Comparison of ENCODE assay signal across 1 cellular context in genomic region chr6:89035252-89036106, GRCh38.
A peak's percentile ranks its signal among the peaks of the same experiment; 100 is the strongest.
TF ChIP-seq lines count a peak whose summit lies in the region.

No MANE protein-coding gene starts in this region.

TF ChIP-seq in K562, 482 proteins besides CTCF, POLR2A, EP300 and RAD21 (continued from another document and continues in another):
- peak; percentile 99 for TF ChIP-seq HMBOX1 (IDR thresholded peaks at IDR 0.05)
- no peak for TF ChIP-seq ZNF444 (CRISPR knock-in tag; IDR thresholded peaks at IDR 0.05)
- 0 out of 2 replicates have a peak, but pooled peaks have one; percentile 20 for TF ChIP-seq ZBTB9 (CRISPR knock-in tag; IDR thresholded peaks at IDR 0.05)
- TF ChIP-seq SMARCE1 (IDR thresholded peaks at IDR 0.05), result no peak
- TF ChIP-seq FOXP1 (CRISPR knock-in tag; IDR thresholded peaks at IDR 0.05), result no peak
- no peak for TF ChIP-seq DNMT1 (IDR thresholded peaks at IDR 0.05)
- TF ChIP-seq FOXA1 (IDR thresholded peaks at IDR 0.05; ENCODE audit: borderline replicate concordance), result no peak
- TF ChIP-seq BRF2 (IDR thresholded peaks at IDR 0.05; ENCODE audit: borderline replicate concordance, insufficient read depth, insufficient read length), result no peak
- TF ChIP-seq TAF7 (tag; IDR thresholded peaks at IDR 0.05), result no peak
- TF ChIP-seq POLR2AphosphoS2 (IDR thresholded peaks at IDR 0.05; ENCODE audit: low read length), result no peak
- TF ChIP-seq MEF2A (IDR thresholded peaks at IDR 0.05; ENCODE audit: control insufficient read depth, low read depth, low read length), result no peak
- TF ChIP-seq ZKSCAN3 (CRISPR knock-in tag; IDR thresholded peaks at IDR 0.05), result no peak
- TF ChIP-seq PURB (CRISPR knock-in tag; IDR thresholded peaks at IDR 0.05; ENCODE audit: low read depth), result no peak
- TF ChIP-seq ZNF764 (CRISPR knock-in tag; IDR thresholded peaks at IDR 0.05; ENCODE audit: low read depth), result no peak
- no peak for TF ChIP-seq FOXJ3 (CRISPR knock-in tag; IDR thresholded peaks at IDR 0.05)
- no peak for TF ChIP-seq USF1 (CRISPR knock-in tag; IDR thresholded peaks at IDR 0.05)
- no peak for TF ChIP-seq SRSF3 (IDR thresholded peaks at IDR 0.05; ENCODE audit: insufficient read depth, low read length)
- no peak for TF ChIP-seq DIDO1 (tag; IDR thresholded peaks at IDR 0.05; ENCODE audit: low read depth)
- no peak for TF ChIP-seq ZBTB8A (IDR thresholded peaks at IDR 0.05; ENCODE audit: partially characterized antibody)
- TF ChIP-seq MAX (CRISPR knock-in tag; IDR thresholded peaks at IDR 0.05), result no peak
- no peak for TF ChIP-seq CHD2 (IDR thresholded peaks at IDR 0.05; ENCODE audit: low read depth, low read length)
- no peak for TF ChIP-seq MCM5 (IDR thresholded peaks at IDR 0.05; ENCODE audit: low read depth)
- TF ChIP-seq TOE1 (IDR thresholded peaks at IDR 0.05; ENCODE audit: borderline replicate concordance), result no peak
- TF ChIP-seq TOE1 (CRISPR knock-in tag; IDR thresholded peaks at IDR 0.05; ENCODE audit: borderline replicate concordance, low read depth), result no peak
- TF ChIP-seq NCOA1 (IDR thresholded peaks at IDR 0.05; ENCODE audit: low read depth), result no peak
- no peak for TF ChIP-seq HNRNPH1 (optimal IDR thresholded peaks at IDR 0.05; ENCODE audit: low read depth, low read length)
- no peak for TF ChIP-seq GABPB2 (CRISPR knock-in tag; conservative IDR thresholded peaks at IDR 0.05)
- TF ChIP-seq BRD9 (IDR thresholded peaks at IDR 0.05; ENCODE audit: low read depth, partially characterized antibody), result no peak
- TF ChIP-seq ZNF507 (tag; conservative IDR thresholded peaks at IDR 0.05), result no peak
- no peak for TF ChIP-seq BCLAF1 (IDR thresholded peaks at IDR 0.05; ENCODE audit: borderline replicate concordance in 1 of 2, control insufficient read depth in 1 of 2, low read depth in 2 of 2, low read length in 1 of 2)
- no peak for TF ChIP-seq ZSCAN29 (IDR thresholded peaks at IDR 0.05)
- no peak for TF ChIP-seq TARDBP (IDR thresholded peaks at IDR 0.05)
- TF ChIP-seq CBX2 (IDR thresholded peaks at IDR 0.05; ENCODE audit: insufficient read depth, low read length, poor library complexity, severe bottlenecking), result no peak
- no peak for TF ChIP-seq ZNF699 (CRISPR knock-in tag; IDR thresholded peaks at IDR 0.05; ENCODE audit: insufficient replicate concordance)
- no peak for TF ChIP-seq PCBP2 (IDR thresholded peaks at IDR 0.05; ENCODE audit: low read depth, low read length, poor library complexity, severe bottlenecking)
- TF ChIP-seq SIRT6 (IDR thresholded peaks at IDR 0.05; ENCODE audit: low read depth, low read length), result no peak
- TF ChIP-seq SAFB2 (IDR thresholded peaks at IDR 0.05; ENCODE audit: borderline replicate concordance, low read depth, low read length, severe bottlenecking), result no peak
- TF ChIP-seq NFATC3 (IDR thresholded peaks at IDR 0.05), result no peak
- no peak for TF ChIP-seq CGGBP1 (CRISPR knock-in tag; IDR thresholded peaks at IDR 0.05)
- TF ChIP-seq ZFP91 (CRISPR knock-in tag; IDR thresholded peaks at IDR 0.05), result no peak
- TF ChIP-seq CBFB (CRISPR knock-in tag; IDR thresholded peaks at IDR 0.05), result no peak
- no peak for TF ChIP-seq ZNF75A (CRISPR knock-in tag; IDR thresholded peaks at IDR 0.05)
- TF ChIP-seq POLR2AphosphoS5 (IDR thresholded peaks at IDR 0.05; ENCODE audit: control insufficient read depth, insufficient read depth, low read depth, low read length), result no peak
- peak; percentile 46; the same call in 1 of the 2 replicates for TF ChIP-seq ZBTB12 (CRISPR knock-in tag; IDR thresholded peaks at IDR 0.05)
- no peak for TF ChIP-seq ESRRA (IDR thresholded peaks at IDR 0.05; ENCODE audit: borderline replicate concordance, low read depth)
- TF ChIP-seq ADNP (tag; IDR thresholded peaks at IDR 0.05), result no peak
- no peak for TF ChIP-seq ARID2 (IDR thresholded peaks at IDR 0.05)
- no peak for TF ChIP-seq MTF1 (CRISPR knock-in tag; IDR thresholded peaks at IDR 0.05; ENCODE audit: borderline replicate concordance)
- TF ChIP-seq RBM25 (IDR thresholded peaks at IDR 0.05; ENCODE audit: low read depth, low read length, severe bottlenecking), result no peak
- no peak for TF ChIP-seq HMG20B (CRISPR knock-in tag; IDR thresholded peaks at IDR 0.05)
- TF ChIP-seq FOXO4 (CRISPR knock-in tag; IDR thresholded peaks at IDR 0.05), result no peak
- no peak for TF ChIP-seq MBD1 (CRISPR knock-in tag; IDR thresholded peaks at IDR 0.05)
- TF ChIP-seq MAFG (tag; conservative IDR thresholded peaks at IDR 0.05), result peak; percentile 93
- no peak for TF ChIP-seq ZNF695 (CRISPR knock-in tag; IDR thresholded peaks at IDR 0.05)
- TF ChIP-seq KDM1A (IDR thresholded peaks at IDR 0.05), result no peak
- TF ChIP-seq MED1 (CRISPR knock-in tag; IDR thresholded peaks at IDR 0.05; ENCODE audit: borderline replicate concordance), result no peak
- no peak for TF ChIP-seq E2F4 (CRISPR knock-in tag; IDR thresholded peaks at IDR 0.05; ENCODE audit: low read depth)
- peak; percentile 49; the same call in 1 of the 2 replicates for TF ChIP-seq GABPA (tag; conservative IDR thresholded peaks at IDR 0.05; ENCODE audit: low read depth)
- no peak for TF ChIP-seq SRSF9 (IDR thresholded peaks at IDR 0.05; ENCODE audit: borderline replicate concordance, low read depth, low read length)
